ENCODE assay signal across 21 cellular contexts in genomic region chr1:112651205-112651604, GRCh38. TPM values are rescaled to one million over a fixed set of nuclear protein-coding genes. Genes with fewer than 3 reads are reported as not detected.
DNase-seq lines count a peak whose midpoint lies in the region; ATAC-seq and TF ChIP-seq lines count a peak whose summit lies in the region.
"Had no signal": no experiment of that assay in that cellular context is flagged by ENCODE, and none has a peak within 500 bp of the region (broad histone marks: within the 10 kb centered on the region; RNA-seq: fewer than 3 reads in every experiment).

No MANE protein-coding gene starts in this region.

- peaks cover 36% of the 10 kb centered on the region for H3K4me1 Mint-ChIP-seq in activated naive CD4-positive, alpha-beta T cell treated with anti-CD3 and anti-CD28 coated beads, Interleukin-2, amount 50 U/mL, for 24 hours
- H3K4me1 Mint-ChIP-seq in T-helper 17 cell, result peaks cover 13% of the 10 kb centered on the region
- H3K4me1 Mint-ChIP-seq: mesothelial cell of epicardium, nephron progenitor cell had no signal

- no peaks in the 10 kb centered on the region for H3K4me1 ChIP-seq in neutrophil (ENCODE audit: control insufficient read depth in 1 of 2, insufficient read depth in 1 of 2, low read depth in 1 of 2, low read length in 1 of 2)
- H3K4me1 ChIP-seq: heart left ventricle had no signal

- H3K4me3 Mint-ChIP-seq in activated naive CD4-positive, alpha-beta T cell treated with anti-CD3 and anti-CD28 coated beads, Interleukin-2, amount 50 U/mL, for 24 hours, result no peak overlapping the region
- H3K4me3 Mint-ChIP-seq in T-helper 17 cell, result no peak overlapping the region
- H3K4me3 Mint-ChIP-seq: IgD-negative memory B cell, mesothelial cell of epicardium, nephron progenitor cell had no signal

- no peaks in the 10 kb centered on the region for H3K9me3 Mint-ChIP-seq in activated naive CD4-positive, alpha-beta T cell treated with anti-CD3 and anti-CD28 coated beads, Interleukin-2, amount 50 U/mL, for 24 hours
- H3K9me3 Mint-ChIP-seq: IgD-negative memory B cell, mesothelial cell of epicardium, nephron progenitor cell had no signal

- TF ChIP-seq CTCF in neutrophil (IDR thresholded peaks at IDR 0.05), result no peak

- no peaks in the 10 kb centered on the region for H3K27me3 ChIP-seq in neutrophil
- H3K27me3 ChIP-seq: cardiac muscle cell, heart left ventricle, MG63 had no signal

- ATAC-seq in T-helper 17 cell (no peak), GM21619 (IDR thresholded peaks at IDR 0.05; ENCODE audit: unreplicated experiment) (no peak), GM19467 (IDR thresholded peaks at IDR 0.05; ENCODE audit: unreplicated experiment) (no peak)
- ATAC-seq: heart left ventricle, left lobe of liver had no signal

- no peaks in the 10 kb centered on the region for H3K27me3 Mint-ChIP-seq in activated naive CD4-positive, alpha-beta T cell treated with anti-CD3 and anti-CD28 coated beads, Interleukin-2, amount 50 U/mL, for 24 hours
- H3K27me3 Mint-ChIP-seq in T-helper 17 cell, result no peaks in the 10 kb centered on the region
- H3K27me3 Mint-ChIP-seq: IgD-negative memory B cell had no signal

- H3K9me3 ChIP-seq in T-helper 17 cell (ENCODE audit: control insufficient read depth, low read length, poor library complexity, severe bottlenecking) (no peaks in the 10 kb centered on the region), neutrophil (no peaks in the 10 kb centered on the region)
- H3K9me3 ChIP-seq: heart left ventricle, MG63, thoracic aorta had no signal

- peak overlapping the region; percentile 37 for H3K27ac ChIP-seq in neutrophil
- H3K27ac ChIP-seq: cardiac muscle cell, heart left ventricle, thoracic aorta had no signal

- no peak for DNase-seq in activated naive CD4-positive, alpha-beta T cell treated with anti-CD3 and anti-CD28 coated beads, Interleukin-2, amount 50 U/mL, for 16 hours
- DNase-seq in T-helper 17 cell, result no peak
- DNase-seq: ACHN, amygdala, C1 segment of cervical spinal cord, GOT3, heart left ventricle, MG63, NCI-H146, NCI-H524, nephron progenitor cell, posterior cingulate gyrus had no signal

- H3K36me3 Mint-ChIP-seq in activated naive CD4-positive, alpha-beta T cell treated with anti-CD3 and anti-CD28 coated beads, Interleukin-2, amount 50 U/mL, for 24 hours, result peaks cover 23% of the 10 kb centered on the region
- H3K36me3 Mint-ChIP-seq in T-helper 17 cell (ENCODE audit: low read depth), result peaks cover 5% of the 10 kb centered on the region

- peak overlapping the region; percentile 81 for H3K27ac Mint-ChIP-seq in activated naive CD4-positive, alpha-beta T cell treated with anti-CD3 and anti-CD28 coated beads, Interleukin-2, amount 50 U/mL, for 24 hours
- H3K27ac Mint-ChIP-seq in T-helper 17 cell, result peak overlapping the region; percentile 41
- H3K27ac Mint-ChIP-seq: mesothelial cell of epicardium, nephron progenitor cell had no signal

- peaks cover 85% of the 10 kb centered on the region for H3K36me3 ChIP-seq in neutrophil

- H3K4me3 ChIP-seq in neutrophil (ENCODE audit: low read depth in 1 of 2, low read length in 1 of 2), result no peak overlapping the region
- H3K4me3 ChIP-seq: cardiac muscle cell, heart left ventricle, MG63, thoracic aorta had no signal

RNA-seq across cellular contexts. Expression of gene MOV10, which starts 23.3 kb away (rescaled TPM):
- 10 to 100 TPM; 72.5 to 72.7 TPM for total RNA-seq in T-helper 17 cell

RNA-seq across cellular contexts. Expression of gene CAPZA1, which starts 31.6 kb away (rescaled TPM):
- total RNA-seq in T-helper 17 cell, result 100 to 1,000 TPM; 203 to 224 TPM

RNA-seq across cellular contexts. Expression of gene ST7L, which starts 32.3 kb away (rescaled TPM):
- 10 to 100 TPM; 18.0 to 21.2 TPM for total RNA-seq in T-helper 17 cell

RNA-seq across cellular contexts. Expression of gene RHOC, which starts 55.7 kb away (rescaled TPM):
- total RNA-seq in T-helper 17 cell, result 10 to 100 TPM; 16.9 to 34.4 TPM
